ENCODE assay signal across 14 cellular contexts in the genomic region with DNA sequence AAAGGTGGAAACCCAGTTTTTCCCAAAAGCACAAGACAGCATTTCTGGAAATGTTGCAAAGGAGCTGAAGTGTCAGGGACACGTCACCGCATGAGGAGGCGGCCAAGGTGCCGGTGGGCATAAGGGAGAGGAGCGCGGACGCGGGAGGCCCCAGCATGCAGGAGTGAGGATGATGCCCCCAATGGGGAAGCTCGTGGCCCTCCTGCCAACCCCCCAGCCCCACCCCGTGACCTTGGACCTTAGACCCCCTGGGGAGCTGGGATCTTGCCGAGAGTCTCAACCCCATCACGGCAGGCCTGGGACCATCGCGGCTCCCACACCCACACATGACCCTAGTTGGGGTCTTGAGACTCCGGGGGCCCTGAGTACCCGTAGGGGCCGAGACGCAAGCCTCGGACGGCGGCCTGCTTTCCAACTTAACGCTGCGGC.
"Had no signal": no experiment of that assay in that cellular context is flagged by ENCODE, and none has a peak within 500 bp of the region (broad histone marks: within the 10 kb centered on the region; RNA-seq: fewer than 3 reads in every experiment).

No MANE protein-coding gene starts in this region.

- DNase-seq: activated CD4-positive, alpha-beta T cell treated with anti-CD3 and anti-CD28 coated beads, Interleukin-2, amount 50 U/mL, for 1 hour; activated naive CD4-positive, alpha-beta T cell; activated naive CD8-positive, alpha-beta T cell treated with anti-CD3 and anti-CD28 coated beads, Interleukin-2, amount 50 U/mL, for 24 hours; activated T-cell treated with anti-CD3 and anti-CD28 coated beads, Interleukin-2, amount 50 U/mL, for 48 hours; endodermal cell; mesenchymal stem cell; occipital lobe; stimulated activated CD4-positive, alpha-beta T cell treated with anti-CD3 and anti-CD28 coated beads, Interleukin-15, amount 100 ng/mL, for 24 hours; stimulated activated CD4-positive, alpha-beta T cell treated with anti-CD3 and anti-CD28 coated beads, Interleukin-4, amount 100 ng/mL, for 1 hour; stimulated activated naive B cell treated with anti-CD40 and anti-IgM and Interleukin-4, amounts not matched to agents 10 μg/mL and 1 μg/mL and 100 μg/mL, for 72 hours; transverse colon had no signal

- H3K27ac Mint-ChIP-seq: activated naive CD8-positive, alpha-beta T cell treated with anti-CD3 and anti-CD28 coated beads, Interleukin-2, amount 50 U/mL, for 24 hours; endodermal cell; nephron; stimulated activated naive B cell treated with anti-CD40 and anti-IgM and Interleukin-4, amounts not matched to agents 10 μg/mL and 1 μg/mL and 100 μg/mL, for 72 hours had no signal

- H3K27me3 Mint-ChIP-seq: activated naive CD8-positive, alpha-beta T cell treated with anti-CD3 and anti-CD28 coated beads, Interleukin-2, amount 50 U/mL, for 24 hours had no signal

- H3K4me3 Mint-ChIP-seq: activated naive CD8-positive, alpha-beta T cell treated with anti-CD3 and anti-CD28 coated beads, Interleukin-2, amount 50 U/mL, for 24 hours; endodermal cell; nephron; stimulated activated naive B cell treated with anti-CD40 and anti-IgM and Interleukin-4, amounts not matched to agents 10 μg/mL and 1 μg/mL and 100 μg/mL, for 72 hours had no signal

- ATAC-seq: activated CD4-positive, CD25-positive, alpha-beta regulatory T cell treated with anti-CD3 and anti-CD28 coated beads, Interleukin-2, amount 50 U/mL, for 24 hours; activated naive CD8-positive, alpha-beta T cell treated with anti-CD3 and anti-CD28 coated beads, Interleukin-2, amount 50 U/mL, for 24 hours; left ventricle myocardium superior; stimulated activated naive B cell treated with anti-CD40 and anti-IgM and Interleukin-4, amounts not matched to agents 10 μg/mL and 1 μg/mL and 100 μg/mL, for 72 hours had no signal
